7 cellular contexts compared by ENCODE assay signal in the genomic region with DNA sequence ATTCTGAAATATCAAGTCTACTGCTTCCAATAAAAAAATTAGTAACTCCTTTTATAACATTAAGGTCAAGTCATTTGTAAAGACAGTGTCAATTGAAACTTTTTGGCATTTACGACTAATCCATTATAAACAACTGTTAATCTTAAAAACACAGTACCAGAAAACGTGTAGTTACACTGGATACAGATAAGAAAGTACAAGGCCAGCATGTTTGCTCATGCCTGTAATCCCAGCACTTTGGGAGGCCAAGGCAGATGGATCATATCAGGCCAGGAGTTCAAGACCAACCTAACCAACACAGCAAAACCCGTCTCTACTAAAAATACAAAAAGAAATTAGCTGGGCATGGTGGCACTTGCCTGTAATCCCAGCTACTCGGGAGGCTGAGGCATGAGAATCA.
"Had no signal": no experiment of that assay in that cellular context is flagged by ENCODE, and none has a peak within 500 bp of the region (broad histone marks: within the 10 kb centered on the region; RNA-seq: fewer than 3 reads in every experiment).

No MANE protein-coding gene starts in this region.

- H3K27ac ChIP-seq: HL-60 had no signal

- H3K9me3 Mint-ChIP-seq: IgD-negative memory B cell had no signal

- DNase-seq: IMR-90, KBM-7, KG1 had no signal

- ATAC-seq: HepG2 had no signal

- H3K27me3 Mint-ChIP-seq: IgD-negative memory B cell had no signal

- FAIRE-seq: HepG2, HTR-8/SVneo had no signal
